23 cellular contexts compared by ENCODE assay signal in the genomic region with DNA sequence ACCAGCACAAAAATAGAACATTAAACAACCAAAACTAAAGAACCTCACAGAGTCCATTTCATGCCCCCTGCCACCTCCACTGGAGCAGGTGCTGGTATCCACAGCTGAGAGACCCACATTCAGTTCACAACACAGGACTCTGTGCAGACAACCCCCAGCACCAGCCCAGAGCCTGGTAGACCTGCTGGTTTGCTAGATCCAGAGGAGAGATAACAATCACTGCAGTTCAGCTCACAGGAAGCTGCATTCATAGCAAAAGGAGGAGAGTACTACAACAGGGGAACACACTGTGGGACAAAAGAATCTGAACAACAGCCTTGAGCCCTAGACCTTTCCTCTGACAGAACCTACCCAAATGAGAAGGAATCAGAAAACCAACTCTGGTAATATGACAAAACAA.
DNase-seq lines count a peak whose midpoint lies in the region; ATAC-seq and TF ChIP-seq lines count a peak whose summit lies in the region.
"Had no signal": no experiment of that assay in that cellular context is flagged by ENCODE, and none has a peak within 500 bp of the region (broad histone marks: within the 10 kb centered on the region; RNA-seq: fewer than 3 reads in every experiment).

No MANE protein-coding gene starts in this region.

- BruUV-seq in PC-3 (replicated peaks; lab: Mats Ljungman, UMichigan), result no TSS peak

- H3K79me2 ChIP-seq in SK-N-SH (ENCODE audit: insufficient read depth) (no peaks in the 10 kb centered on the region), PC-3 (ENCODE audit: low read length) (no peaks in the 10 kb centered on the region), MM.1S (ENCODE audit: low read length) (no peaks in the 10 kb centered on the region)

- POLR2A ChIA-PET in SK-N-SH (lab: Yijun Ruan, JAX) (no interaction called here), PC-3 (lab: Charles Lee; ENCODE audit: unreplicated experiment) (no interaction called here)

- H3K9me2 ChIP-seq in SK-N-SH (no peaks in the 10 kb centered on the region), PC-3 (replicated peaks; ENCODE audit: low read length) (no peaks in the 10 kb centered on the region), MM.1S (replicated peaks; ENCODE audit: insufficient read depth, low read length) (no peaks in the 10 kb centered on the region)

- H3F3A ChIP-seq in SK-N-SH (replicated peaks; ENCODE audit: insufficient read depth) (no peaks in the 10 kb centered on the region), PC-3 (ENCODE audit: low read length, unreplicated experiment) (no peaks in the 10 kb centered on the region), MM.1S (ENCODE audit: insufficient read depth, low read length) (no peaks in the 10 kb centered on the region)

- peaks cover 14% of the 10 kb centered on the region for H3K36me3 Mint-ChIP-seq in endodermal cell (ENCODE audit: low read depth)

- H3K9ac ChIP-seq in SK-N-SH (no peak overlapping the region), PC-3 (ENCODE audit: low read length) (no peak overlapping the region), endodermal cell (ENCODE audit: extremely low read depth, low read length, poor library complexity, severe bottlenecking) (no peak overlapping the region), MM.1S (ENCODE audit: low read length) (no peak overlapping the region)

- H3K4me3 ChIP-seq in SK-N-SH (ENCODE audit: low read depth in 2 of 2, low read length in 1 of 2) (no peak overlapping the region), PC-3 (ENCODE audit: low read length) (no peak overlapping the region), endodermal cell (ENCODE audit: low read length) (no peak overlapping the region), MM.1S (ENCODE audit: low read length) (no peak overlapping the region)
- H3K4me3 ChIP-seq: GM12878, Peyer's patch had no signal

- H3K4me2 ChIP-seq in SK-N-SH (no peak overlapping the region), PC-3 (ENCODE audit: low read length) (no peak overlapping the region), MM.1S (ENCODE audit: low read depth, low read length) (no peak overlapping the region)

- intact Hi-C loops in PC-3 (cut with micrococcal nuclease), result no loop called here

- no peaks in the 10 kb centered on the region for H3K36me3 ChIP-seq in SK-N-SH (replicated peaks in 1 of 2; ENCODE audit: control insufficient read depth in 1 of 2, insufficient read depth in 2 of 2, low read length in 1 of 2)
- no peaks in the 10 kb centered on the region for H3K36me3 ChIP-seq in PC-3 (ENCODE audit: low read depth, low read length)
- no peaks in the 10 kb centered on the region for H3K36me3 ChIP-seq in endodermal cell (ENCODE audit: control insufficient read depth, insufficient read depth, low read length)
- H3K36me3 ChIP-seq in MM.1S (replicated peaks; ENCODE audit: insufficient read depth, low read length), result no peaks in the 10 kb centered on the region
- H3K36me3 ChIP-seq: Peyer's patch had no signal

- peaks cover 4% of the 10 kb centered on the region for H3K27me3 Mint-ChIP-seq in endodermal cell (ENCODE audit: insufficient read depth)

- peaks cover 28% of the 10 kb centered on the region for H3K4me1 Mint-ChIP-seq in endodermal cell
- H3K4me1 Mint-ChIP-seq: IgD-negative memory B cell had no signal

- no peaks in the 10 kb centered on the region for H3K9me3 ChIP-seq in SK-N-SH
- no peaks in the 10 kb centered on the region for H3K9me3 ChIP-seq in PC-3 (ENCODE audit: low read length)
- H3K9me3 ChIP-seq in endodermal cell (ENCODE audit: control insufficient read depth, low read length), result peaks cover 16% of the 10 kb centered on the region
- no peaks in the 10 kb centered on the region for H3K9me3 ChIP-seq in MM.1S (replicated peaks; ENCODE audit: insufficient read depth, low read length)
- H3K9me3 ChIP-seq: Peyer's patch had no signal

- no peak for TF ChIP-seq CTCF in SK-N-SH (IDR thresholded peaks at IDR 0.05)
- no peak for TF ChIP-seq CTCF in PC-3 (conservative IDR thresholded peaks at IDR 0.05; ENCODE audit: low read depth, low read length)
- no peak for TF ChIP-seq CTCF in endodermal cell (conservative IDR thresholded peaks at IDR 0.05)
- TF ChIP-seq CTCF in MM.1S (IDR thresholded peaks at IDR 0.05; ENCODE audit: low read length), result no peak

- H2AFZ ChIP-seq in SK-N-SH (ENCODE audit: low read depth), result 0 out of 2 replicates have a peak overlapping the region, but pooled peaks have one; percentile 56
- H2AFZ ChIP-seq in PC-3 (ENCODE audit: low read length), result no peak overlapping the region
- no peak overlapping the region for H2AFZ ChIP-seq in MM.1S (ENCODE audit: low read length)

- H3K4me3 Mint-ChIP-seq in endodermal cell, result no peak overlapping the region
- H3K4me3 Mint-ChIP-seq: IgD-negative memory B cell had no signal

- TF ChIP-seq EP300 in SK-N-SH (IDR thresholded peaks at IDR 0.05; ENCODE audit: borderline replicate concordance in 1 of 2, low read depth in 1 of 2, low read length in 1 of 2), result no peak

- DNase-seq in SK-N-SH, result no peak
- no peak for DNase-seq in PC-3
- DNase-seq in endodermal cell, result no peak
- no peak for DNase-seq in NCI-H2171 (lab: John Stamatoyannopoulos, UW)
- DNase-seq in MM.1S, result no peak
- DNase-seq: DMS153, EL, GDM1, GOT3, HCEC 1CT, NCI-H1105, NCI-H1436 treated with DMSO at 0.1 percent for 48 hours, NCI-H187 treated with DMSO at 0.1 percent for 48 hours, NCI-H446, NCI-H524 treated with DMSO at 0.1 percent for 48 hours, Peyer's patch, SHP77 treated with DMSO at 0.1 percent for 48 hours, SW 1271 had no signal

- H3K27me3 ChIP-seq in SK-N-SH (ENCODE audit: insufficient read depth) (no peaks in the 10 kb centered on the region), PC-3 (ENCODE audit: low read length) (no peaks in the 10 kb centered on the region), endodermal cell (ENCODE audit: control insufficient read depth, insufficient read depth, low read length, poor library complexity, severe bottlenecking) (no peaks in the 10 kb centered on the region), MM.1S (replicated peaks; ENCODE audit: insufficient read depth, low read length) (no peaks in the 10 kb centered on the region)
- H3K27me3 ChIP-seq: Peyer's patch had no signal

- H3K27ac ChIP-seq in SK-N-SH (ENCODE audit: low read depth in 2 of 2, low read length in 1 of 2) (no peak overlapping the region), PC-3 (ENCODE audit: low read length) (no peak overlapping the region), endodermal cell (ENCODE audit: low read depth, low read length) (no peak overlapping the region), MM.1S (ENCODE audit: low read length) (no peak overlapping the region)
- H3K27ac ChIP-seq: HL-60, Peyer's patch had no signal

- no peak for ATAC-seq in SK-N-SH treated with all-trans-retinoic acid at 6 μM for 48 hours
- ATAC-seq in PC-3, result peak; percentile 35; the same call in 1 of the 2 replicates
- ATAC-seq in HG03025 (IDR thresholded peaks at IDR 0.05; ENCODE audit: low FRiP score, unreplicated experiment), result no peak
- ATAC-seq: GM12878 had no signal

- H3K4me1 ChIP-seq in SK-N-SH (ENCODE audit: control insufficient read depth in 1 of 2, insufficient read depth in 2 of 2, low read depth in 1 of 2, low read length in 1 of 2) (0 out of 4 replicates have a peak, but pooled peaks cover 0 to 4% of the 10 kb centered on the region in 2 experiments), PC-3 (ENCODE audit: insufficient read depth, low read length) (peaks cover 9% of the 10 kb centered on the region), endodermal cell (ENCODE audit: control insufficient read depth, insufficient read depth, low read length) (no peaks in the 10 kb centered on the region), MM.1S (ENCODE audit: low read length) (no peaks in the 10 kb centered on the region)
- H3K4me1 ChIP-seq: Peyer's patch had no signal

- TF ChIP-seq RAD21 in SK-N-SH (IDR thresholded peaks at IDR 0.05; ENCODE audit: low read length), result no peak

- CTCF ChIA-PET in SK-N-SH (lab: Yijun Ruan, JAX), result no interaction called here
- CTCF ChIA-PET in PC-3 (lab: Charles Lee), result no interaction called here

- H4K20me1 ChIP-seq in SK-N-SH (ENCODE audit: insufficient read depth), result no peaks in the 10 kb centered on the region
- no peaks in the 10 kb centered on the region for H4K20me1 ChIP-seq in PC-3 (ENCODE audit: low read length)
- H4K20me1 ChIP-seq in MM.1S (ENCODE audit: insufficient read depth, low read length), result no peaks in the 10 kb centered on the region

- peak overlapping the region; percentile 89 for H3K27ac Mint-ChIP-seq in endodermal cell

- peaks cover 33% of the 10 kb centered on the region for H3K9me3 Mint-ChIP-seq in endodermal cell
- H3K9me3 Mint-ChIP-seq: IgD-negative memory B cell had no signal

TF ChIP-seq in SK-N-SH, 30 proteins besides CTCF, POLR2A, EP300 and RAD21 (continues in another document):
- TF ChIP-seq NRF1 (IDR thresholded peaks at IDR 0.05; ENCODE audit: low read depth, low read length) (no peak), CHD2 (IDR thresholded peaks at IDR 0.05; ENCODE audit: low read length, partially characterized antibody) (no peak)
- TF ChIP-seq, protein P1, sequence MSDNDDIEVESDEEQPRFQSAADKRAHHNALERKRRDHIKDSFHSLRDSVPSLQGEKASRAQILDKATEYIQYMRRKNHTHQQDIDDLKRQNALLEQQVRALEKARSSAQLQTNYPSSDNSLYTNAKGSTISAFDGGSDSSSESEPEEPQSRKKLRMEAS (IDR thresholded peaks at IDR 0.05; ENCODE audit: low read depth), result no peak

TF ChIP-seq in SK-N-SH treated with all-trans-retinoic acid at 6 μM for 48 hours, 23 proteins besides CTCF, POLR2A, EP300 and RAD21 (continues in another document):
- no peak for TF ChIP-seq RARB (CRISPR knock-in tag; IDR thresholded peaks at IDR 0.05)
- TF ChIP-seq TCF4 (CRISPR knock-in tag; IDR thresholded peaks at IDR 0.05; ENCODE audit: borderline replicate concordance), result no peak
- no peak for TF ChIP-seq POU6F1 (CRISPR knock-in tag; IDR thresholded peaks at IDR 0.05; ENCODE audit: borderline replicate concordance, low read depth)
